In the genomic region with DNA sequence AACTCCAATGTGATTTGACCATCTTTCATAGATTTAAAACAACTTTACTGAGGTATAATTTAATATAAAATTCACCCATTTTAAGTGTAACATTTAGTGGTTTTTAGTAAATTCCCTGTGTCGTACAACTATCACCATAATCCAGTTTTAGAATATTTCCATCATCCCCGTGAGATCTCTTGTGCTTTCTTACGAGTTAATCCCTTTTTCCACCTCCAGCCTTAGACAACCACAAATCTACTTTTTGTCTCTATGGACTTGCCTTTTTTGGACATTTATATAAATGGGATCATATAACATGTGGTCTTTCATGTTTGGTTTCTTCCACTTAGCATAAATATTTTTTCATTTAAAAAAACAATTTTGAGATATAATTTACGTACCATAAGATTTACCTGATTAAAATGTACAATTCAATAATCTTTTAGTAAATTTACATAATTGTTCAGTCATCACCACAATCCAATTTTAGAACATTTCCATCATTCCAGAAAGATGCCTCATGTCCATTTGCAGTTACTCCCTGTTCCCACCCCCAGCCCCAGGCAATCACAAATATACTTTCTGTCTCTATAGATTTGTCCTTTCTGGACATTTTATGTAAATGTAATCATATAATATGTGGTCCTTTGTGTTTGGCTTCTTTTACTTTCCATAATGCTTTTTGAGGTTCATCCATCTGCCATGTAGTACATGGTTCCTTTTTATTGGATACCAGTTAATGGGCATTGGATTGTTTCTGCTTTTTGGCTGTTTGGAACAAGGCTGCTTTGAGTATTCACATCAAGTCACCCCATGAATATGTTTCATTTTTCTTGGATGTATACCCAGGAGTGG, we compare ENCODE assay signal across 13 cellular contexts. TPM values are rescaled to one million over a fixed set of nuclear protein-coding genes. Genes with fewer than 3 reads are reported as not detected.
DNase-seq lines count a peak whose midpoint lies in the region; ATAC-seq and TF ChIP-seq lines count a peak whose summit lies in the region.
"Had no signal": no experiment of that assay in that cellular context is flagged by ENCODE, and none has a peak within 500 bp of the region (broad histone marks: within the 10 kb centered on the region; RNA-seq: fewer than 3 reads in every experiment).

No MANE protein-coding gene starts in this region.

- CTCF ChIA-PET in activated CD4-positive, alpha-beta T cell treated with anti-CD3 and anti-CD28 coated beads, Interleukin-2, amount 10 ng/mL, durations not matched to agents 7 days and 5 days (lab: Charles Lee), result no interaction called here

- TF ChIP-seq POLR2A in thyroid gland (IDR thresholded peaks at IDR 0.05), result no peak

- TF ChIP-seq CTCF in RWPE2 (IDR thresholded peaks at IDR 0.05; ENCODE audit: poor library complexity, severe bottlenecking) (no peak), retinal pigment epithelial cell (conservative IDR thresholded peaks at IDR 0.05; ENCODE audit: low read depth, low read length) (no peak), thyroid gland (IDR thresholded peaks at IDR 0.05) (no peak)

- peaks cover 30% of the 10 kb centered on the region for H3K36me3 Mint-ChIP-seq in activated CD4-positive, alpha-beta T cell treated with anti-CD3 and anti-CD28 coated beads, Interleukin-2, amount 10 ng/mL, durations not matched to agents 24 days and 14 days (ENCODE audit: low read depth)
- peaks cover 23% of the 10 kb centered on the region for H3K36me3 Mint-ChIP-seq in activated CD4-positive, alpha-beta T cell treated with anti-CD3 and anti-CD28 coated beads, Interleukin-2, amount 10 ng/mL, durations not matched to agents 7 days and 5 days (ENCODE audit: low read depth)

- DNase-seq in activated CD4-positive, alpha-beta T cell treated with anti-CD3 and anti-CD28 coated beads, Interleukin-2, amount 10 ng/mL, durations not matched to agents 24 days and 14 days, result peak; percentile 34
- no peak for DNase-seq in activated CD4-positive, alpha-beta T cell treated with anti-CD3 and anti-CD28 coated beads, Interleukin-2, amount 10 ng/mL, durations not matched to agents 7 days and 5 days
- DNase-seq in RWPE2 (ENCODE audit: low spot score), result peak; percentile 77
- no peak for DNase-seq in epithelial cell of prostate (ENCODE audit: low read depth, low spot score)
- DNase-seq in retinal pigment epithelial cell (ENCODE audit: low read depth), result peak; percentile 56
- no peak for DNase-seq in DMS79 treated with DMSO at 0.1 percent for 48 hours (lab: John Stamatoyannopoulos, UW)
- no peak for DNase-seq in thyroid gland
- no peak for DNase-seq in NCI-H1048 (lab: John Stamatoyannopoulos, UW)
- DNase-seq: activated naive CD4-positive, alpha-beta T cell; NCI-H2107; stimulated activated CD4-positive, alpha-beta T cell treated with anti-CD3 and anti-CD28 coated beads, Interleukin-2, amount 100 ng/mL, for 48 hours had no signal

- H3K4me1 ChIP-seq in RWPE2 (ENCODE audit: insufficient read depth, poor library complexity, severe bottlenecking) (peaks cover 33% of the 10 kb centered on the region), thyroid gland (peaks cover 23 to 24% of the 10 kb centered on the region in 2 donors)

- H3K9me3 ChIP-seq in RWPE2 (ENCODE audit: severe bottlenecking) (no peaks in the 10 kb centered on the region), thyroid gland (no peaks in the 10 kb centered on the region)

- H3K4me1 Mint-ChIP-seq in activated CD4-positive, alpha-beta T cell treated with anti-CD3 and anti-CD28 coated beads, Interleukin-2, amount 10 ng/mL, durations not matched to agents 24 days and 14 days, result peaks cover 63% of the 10 kb centered on the region
- peaks cover 79% of the 10 kb centered on the region for H3K4me1 Mint-ChIP-seq in activated CD4-positive, alpha-beta T cell treated with anti-CD3 and anti-CD28 coated beads, Interleukin-2, amount 10 ng/mL, durations not matched to agents 7 days and 5 days

- H3K36me3 ChIP-seq in RWPE2 (ENCODE audit: low read depth), result peaks cover 6% of the 10 kb centered on the region; the same call in 1 of the 2 replicates
- no peaks in the 10 kb centered on the region for H3K36me3 ChIP-seq in thyroid gland

- H3K27me3 Mint-ChIP-seq in activated CD4-positive, alpha-beta T cell treated with anti-CD3 and anti-CD28 coated beads, Interleukin-2, amount 10 ng/mL, durations not matched to agents 24 days and 14 days, result no peaks in the 10 kb centered on the region
- no peaks in the 10 kb centered on the region for H3K27me3 Mint-ChIP-seq in activated CD4-positive, alpha-beta T cell treated with anti-CD3 and anti-CD28 coated beads, Interleukin-2, amount 10 ng/mL, durations not matched to agents 7 days and 5 days

- peak; percentile 24; the same call in 2 of the 3 replicates for ATAC-seq in RWPE2 (ENCODE audit: low read depth)
- ATAC-seq: GM23338 had no signal

- H3K9me3 Mint-ChIP-seq in activated CD4-positive, alpha-beta T cell treated with anti-CD3 and anti-CD28 coated beads, Interleukin-2, amount 10 ng/mL, durations not matched to agents 24 days and 14 days, result no peaks in the 10 kb centered on the region
- no peaks in the 10 kb centered on the region for H3K9me3 Mint-ChIP-seq in activated CD4-positive, alpha-beta T cell treated with anti-CD3 and anti-CD28 coated beads, Interleukin-2, amount 10 ng/mL, durations not matched to agents 7 days and 5 days
- H3K9me3 Mint-ChIP-seq: T-helper 1 cell treated with Interleukin-12 subunit alpha and Interleukin-12 subunit beta and Interleukin-4 antibody, amounts not matched to agents 30 μg/mL and 1 μg/mL, for 36 hours had no signal

- intact Hi-C loops in activated CD4-positive, alpha-beta T cell treated with anti-CD3 and anti-CD28 coated beads, Interleukin-2, amount 10 ng/mL, durations not matched to agents 24 days and 14 days (cut with micrococcal nuclease), result loop anchor here (2.0 to 10.0 kb wide), 5 partner anchors 16 to 1236 kb away; partner anchors contain the start of genes ACVR2B and RPSA
- intact Hi-C loops in thyroid gland (cut with DNase I), result no loop called here

- H3K27me3 ChIP-seq in RWPE2 (ENCODE audit: insufficient read depth, poor library complexity, severe bottlenecking) (no peaks in the 10 kb centered on the region), thyroid gland (no peaks in the 10 kb centered on the region)

- peak overlapping the region; percentile 3 for H3K4me3 ChIP-seq in RWPE2 (ENCODE audit: severe bottlenecking)
- H3K4me3 ChIP-seq in retinal pigment epithelial cell (ENCODE audit: low read length), result peak overlapping the region; percentile 18
- no peak overlapping the region for H3K4me3 ChIP-seq in thyroid gland (replicated peaks in 1 of 3)
- H3K4me3 ChIP-seq: GM23338 had no signal

- peak overlapping the region; percentile 91 for H3K27ac ChIP-seq in RWPE2 (ENCODE audit: poor library complexity, severe bottlenecking)
- peak overlapping the region; percentile 96 for H3K27ac ChIP-seq in epithelial cell of prostate
- H3K27ac ChIP-seq in thyroid gland, result no peak overlapping the region

- WGBS in thyroid gland, 2 donors, result 95 to 96% methylated on average over 4 of the region's 4 CpGs

- peak overlapping the region; percentile 15 for H3K4me3 Mint-ChIP-seq in activated CD4-positive, alpha-beta T cell treated with anti-CD3 and anti-CD28 coated beads, Interleukin-2, amount 10 ng/mL, durations not matched to agents 24 days and 14 days
- H3K4me3 Mint-ChIP-seq in activated CD4-positive, alpha-beta T cell treated with anti-CD3 and anti-CD28 coated beads, Interleukin-2, amount 10 ng/mL, durations not matched to agents 7 days and 5 days, result no peak overlapping the region
- H3K4me3 Mint-ChIP-seq: T-helper 1 cell treated with Interleukin-12 subunit alpha and Interleukin-12 subunit beta and Interleukin-4 antibody, amounts not matched to agents 30 μg/mL and 1 μg/mL, for 36 hours had no signal

- peak overlapping the region; percentile 71 for H3K27ac Mint-ChIP-seq in activated CD4-positive, alpha-beta T cell treated with anti-CD3 and anti-CD28 coated beads, Interleukin-2, amount 10 ng/mL, durations not matched to agents 24 days and 14 days
- no peak overlapping the region for H3K27ac Mint-ChIP-seq in activated CD4-positive, alpha-beta T cell treated with anti-CD3 and anti-CD28 coated beads, Interleukin-2, amount 10 ng/mL, durations not matched to agents 7 days and 5 days
- H3K27ac Mint-ChIP-seq: GM23338; T-helper 1 cell treated with Interleukin-12 subunit alpha and Interleukin-12 subunit beta and Interleukin-4 antibody, amounts not matched to agents 30 μg/mL and 1 μg/mL, for 36 hours had no signal

- POLR2A ChIA-PET in activated CD4-positive, alpha-beta T cell treated with anti-CD3 and anti-CD28 coated beads, Interleukin-2, amount 10 ng/mL, durations not matched to agents 7 days and 5 days (lab: Charles Lee), result interaction anchor here (0.8 kb wide), 1 partner anchor 30 kb away, joined by 11 read pairs; the partner anchor contains the start of gene MYD88

RNA-seq across cellular contexts. Expression of gene OXSR1, which starts 3.0 kb away (rescaled TPM):
- 56.4 and 58.3 TPM in 2 replicates for total RNA-seq in activated CD4-positive, alpha-beta T cell treated with anti-CD3 and anti-CD28 coated beads, Interleukin-2, amount 10 ng/mL, durations not matched to agents 24 days and 14 days
- 10 to 100 TPM; 52.4 to 57.3 TPM for total RNA-seq in activated CD4-positive, alpha-beta T cell treated with anti-CD3 and anti-CD28 coated beads, Interleukin-2, amount 10 ng/mL, durations not matched to agents 7 days and 5 days
- 10 to 100 TPM; 32.0 to 40.5 (median 37.9) TPM for total RNA-seq in thyroid gland

RNA-seq across cellular contexts. Expression of gene MYD88, which starts 29.9 kb away (rescaled TPM):
- total RNA-seq in activated CD4-positive, alpha-beta T cell treated with anti-CD3 and anti-CD28 coated beads, Interleukin-2, amount 10 ng/mL, durations not matched to agents 24 days and 14 days, result 32.0 and 36.9 TPM in 2 replicates
- total RNA-seq in activated CD4-positive, alpha-beta T cell treated with anti-CD3 and anti-CD28 coated beads, Interleukin-2, amount 10 ng/mL, durations not matched to agents 7 days and 5 days, result 10 to 100 TPM; 74.1 to 91.1 TPM
- 10 to 100 TPM; 18.0 to 23.8 (median 20.2) TPM for total RNA-seq in thyroid gland

RNA-seq across cellular contexts. Expression of gene ACAA1, which starts 31.4 kb away (rescaled TPM):
- 68.7 and 71.6 TPM in 2 replicates for total RNA-seq in activated CD4-positive, alpha-beta T cell treated with anti-CD3 and anti-CD28 coated beads, Interleukin-2, amount 10 ng/mL, durations not matched to agents 24 days and 14 days
- total RNA-seq in activated CD4-positive, alpha-beta T cell treated with anti-CD3 and anti-CD28 coated beads, Interleukin-2, amount 10 ng/mL, durations not matched to agents 7 days and 5 days, result 100 to 1,000 TPM in 1 of 2 experiments, 10 to 100 TPM in 1; 93.8 to 114 TPM
- total RNA-seq in thyroid gland, result 10 to 100 TPM; 63.3 to 86.1 (median 75.1) TPM

Comparison
In these comparisons a context has a peak if more than half of its experiments do, and no peak if none do; other contexts are left out.
1. DNase-seq: peak in activated CD4-positive, alpha-beta T cell treated with anti-CD3 and anti-CD28 coated beads, Interleukin-2, amount 10 ng/mL, durations not matched to agents 24 days and 14 days (single experiment), RWPE2 (single experiment) and retinal pigment epithelial cell (single experiment); none in activated CD4-positive, alpha-beta T cell treated with anti-CD3 and anti-CD28 coated beads, Interleukin-2, amount 10 ng/mL, durations not matched to agents 7 days and 5 days (single experiment), epithelial cell of prostate (single experiment), DMS79 treated with DMSO at 0.1 percent for 48 hours (single experiment), thyroid gland (0 of 2) and NCI-H1048 (single experiment).
2. H3K27ac ChIP-seq: peak in RWPE2 (single experiment) and epithelial cell of prostate (single experiment); none in thyroid gland (0 of 3).
3. H3K4me3 ChIP-seq: peak in RWPE2 (single experiment) and retinal pigment epithelial cell (single experiment); none in thyroid gland (0 of 3).